3 cellular contexts compared by ENCODE assay signal in genomic region chr2:16301961-16302360, GRCh38.
"Had no signal": no experiment of that assay in that cellular context is flagged by ENCODE, and none has a peak within 500 bp of the region (broad histone marks: within the 10 kb centered on the region; RNA-seq: fewer than 3 reads in every experiment).

No MANE protein-coding gene starts in this region.

- DNase-seq: GDM1, GF-D8 had no signal

- ATAC-seq: GM12878 had no signal

- H3K4me3 ChIP-seq: GM12878 had no signal
